1 cellular context compared by ENCODE assay signal in genomic region chr16:89811321-89811720, GRCh38.
TF ChIP-seq lines count a peak whose summit lies in the region.

No MANE protein-coding gene starts in this region.

TF ChIP-seq in SK-N-SH, 30 proteins besides CTCF, POLR2A, EP300 and RAD21 (continued from another document):
- TF ChIP-seq, protein P1, sequence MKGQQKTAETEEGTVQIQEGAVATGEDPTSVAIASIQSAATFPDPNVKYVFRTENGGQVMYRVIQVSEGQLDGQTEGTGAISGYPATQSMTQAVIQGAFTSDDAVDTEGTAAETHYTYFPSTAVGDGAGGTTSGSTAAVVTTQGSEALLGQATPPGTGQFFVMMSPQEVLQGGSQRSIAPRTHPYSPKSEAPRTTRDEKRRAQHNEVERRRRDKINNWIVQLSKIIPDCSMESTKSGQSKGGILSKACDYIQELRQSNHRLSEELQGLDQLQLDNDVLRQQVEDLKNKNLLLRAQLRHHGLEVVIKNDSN (IDR thresholded peaks at IDR 0.05; ENCODE audit: borderline replicate concordance, low read depth), result no peak
- TF ChIP-seq SIN3A (IDR thresholded peaks at IDR 0.05; ENCODE audit: borderline replicate concordance, low read depth, low read length), result no peak
